1 cellular context compared by ENCODE assay signal in the genomic region with DNA sequence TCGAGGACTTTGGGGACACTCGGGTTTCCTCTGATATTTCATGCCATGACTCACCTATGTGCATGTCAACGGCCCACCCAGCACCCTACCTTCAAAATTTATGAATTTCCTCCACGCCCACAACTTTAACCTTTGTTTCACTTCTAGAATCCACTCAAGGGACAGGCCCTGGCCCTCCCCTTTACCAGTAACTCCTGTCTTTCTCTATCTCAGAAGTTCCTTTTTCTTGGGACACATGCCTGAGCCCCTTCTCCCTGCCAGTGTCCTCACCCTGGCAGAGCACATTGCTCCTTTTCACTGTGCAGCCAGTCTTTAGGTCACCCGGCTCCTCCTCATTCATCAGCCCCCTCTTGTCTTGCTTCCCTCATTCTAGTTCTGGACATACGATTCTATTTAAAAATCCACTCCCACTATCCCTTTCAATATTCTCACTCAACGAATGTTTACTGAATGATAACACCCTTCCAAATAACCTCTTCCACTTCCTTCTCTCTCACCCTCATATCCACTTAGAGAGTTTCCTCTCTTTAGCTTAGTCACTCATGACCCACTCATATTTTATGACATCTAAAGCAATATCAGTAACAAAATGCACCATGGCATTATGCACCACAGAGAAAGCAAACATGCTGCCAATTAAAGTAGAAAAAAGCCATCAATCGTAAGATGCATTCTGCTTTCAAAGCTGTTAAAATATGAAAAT.
TF ChIP-seq lines count a peak whose summit lies in the region.

No MANE protein-coding gene starts in this region.

TF ChIP-seq in GM23338, 12 proteins besides CTCF, POLR2A, EP300 and RAD21 (continued from another document):
- no peak for TF ChIP-seq ZNF462 (CRISPR knock-in tag; IDR thresholded peaks at IDR 0.05)
- no peak for TF ChIP-seq REST (IDR thresholded peaks at IDR 0.05; ENCODE audit: unreplicated experiment)
- TF ChIP-seq, protein P1, sequence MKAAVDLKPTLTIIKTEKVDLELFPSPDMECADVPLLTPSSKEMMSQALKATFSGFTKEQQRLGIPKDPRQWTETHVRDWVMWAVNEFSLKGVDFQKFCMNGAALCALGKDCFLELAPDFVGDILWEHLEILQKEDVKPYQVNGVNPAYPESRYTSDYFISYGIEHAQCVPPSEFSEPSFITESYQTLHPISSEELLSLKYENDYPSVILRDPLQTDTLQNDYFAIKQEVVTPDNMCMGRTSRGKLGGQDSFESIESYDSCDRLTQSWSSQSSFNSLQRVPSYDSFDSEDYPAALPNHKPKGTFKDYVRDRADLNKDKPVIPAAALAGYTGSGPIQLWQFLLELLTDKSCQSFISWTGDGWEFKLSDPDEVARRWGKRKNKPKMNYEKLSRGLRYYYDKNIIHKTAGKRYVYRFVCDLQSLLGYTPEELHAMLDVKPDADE (IDR thresholded peaks at IDR 0.05), result no peak
- TF ChIP-seq CREB1 (CRISPR knock-in tag; IDR thresholded peaks at IDR 0.05; ENCODE audit: low read depth), result no peak
- no peak for TF ChIP-seq EZH2 (IDR thresholded peaks at IDR 0.05; ENCODE audit: low read depth, unreplicated experiment)
- no peak for TF ChIP-seq ZNF331 (CRISPR knock-in tag; IDR thresholded peaks at IDR 0.05; ENCODE audit: low read depth)
- TF ChIP-seq ZNF114 (CRISPR knock-in tag; IDR thresholded peaks at IDR 0.05), result no peak
